ENCODE assay signal across 26 cellular contexts in the genomic region with DNA sequence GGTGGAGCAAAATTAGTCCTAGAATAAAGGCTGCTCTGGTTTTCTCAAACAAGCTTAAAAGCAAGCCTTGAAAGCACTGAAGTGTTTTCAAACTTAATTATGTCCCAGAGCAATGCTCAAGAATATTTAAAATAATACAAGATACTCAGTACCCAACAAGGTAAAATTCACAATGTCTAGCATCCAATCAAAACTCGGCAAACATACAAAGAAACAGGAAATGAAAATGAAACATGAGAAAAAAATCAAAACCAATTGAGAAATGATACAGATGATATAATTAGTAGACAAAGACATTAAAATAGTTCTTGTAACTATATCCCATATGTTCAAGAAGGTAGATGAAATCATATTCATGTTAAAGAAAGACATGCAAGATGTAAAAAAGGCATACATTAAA.
"Had no signal": no experiment of that assay in that cellular context is flagged by ENCODE, and none has a peak within 500 bp of the region (broad histone marks: within the 10 kb centered on the region; RNA-seq: fewer than 3 reads in every experiment).

No MANE protein-coding gene starts in this region.

- H3K4me1 ChIP-seq: esophagus muscularis mucosa, foreskin keratinocyte, gastroesophageal sphincter, heart left ventricle, lower lobe of right lung, parathyroid adenoma, right lobe of liver, transverse colon, upper lobe of right lung, uterus had no signal

- H3K36me3 Mint-ChIP-seq: natural killer cell treated with Interleukin-12 subunit alpha and Interleukin-12 subunit beta and Interleukin-15 and Interleukin-18, amount 100 ng/mL, for 72 hours had no signal

- H3K36me3 ChIP-seq: esophagus muscularis mucosa, gastroesophageal sphincter, heart left ventricle, lower lobe of right lung, right lobe of liver, thoracic aorta, transverse colon, upper lobe of right lung, uterus had no signal

- H3K27me3 Mint-ChIP-seq: progenitor cell of endocrine pancreas had no signal

- H3K9me3 ChIP-seq: esophagus muscularis mucosa, gastroesophageal sphincter, heart left ventricle, lower lobe of right lung, mucosa of descending colon, right lobe of liver, thoracic aorta, transverse colon, upper lobe of right lung, uterus had no signal

- DNase-seq: dorsolateral prefrontal cortex; effector CD4-positive, alpha-beta T cell; foreskin keratinocyte; heart left ventricle; hippocampal formation; left ventricle myocardium superior; lower lobe of right lung; mucosa of descending colon; naive B cell; right lobe of liver; small intestine; stimulated activated CD4-positive, alpha-beta T cell treated with anti-CD3 and anti-CD28 coated beads, Interleukin-15, amount 100 ng/mL, for 24 hours; stimulated activated CD4-positive, alpha-beta T cell treated with anti-CD3 and anti-CD28 coated beads, Interleukin-2, amount 100 ng/mL, for 48 hours; stimulated activated naive B cell treated with anti-CD40 and anti-IgM and Interleukin-4, amounts not matched to agents 10 μg/mL and 1 μg/mL and 100 μg/mL, for 72 hours; transverse colon; upper lobe of right lung; uterus had no signal

- H3K4me3 Mint-ChIP-seq: natural killer cell treated with Interleukin-12 subunit alpha and Interleukin-12 subunit beta and Interleukin-15 and Interleukin-18, amount 100 ng/mL, for 72 hours; neural crest cell; stimulated activated naive B cell treated with anti-CD40 and anti-IgM and Interleukin-4, amounts not matched to agents 10 μg/mL and 1 μg/mL and 100 μg/mL, for 72 hours; stimulated activated naive CD8-positive, alpha-beta T cell treated with anti-CD3 and anti-CD28 coated beads, Interleukin-15, Interleukin-2, amounts not matched to agents 100 ng/mL and 50 ng/mL, for 24 hours had no signal

- H3K27ac Mint-ChIP-seq: naive B cell; natural killer cell treated with Interleukin-12 subunit alpha and Interleukin-12 subunit beta and Interleukin-15 and Interleukin-18, amount 100 ng/mL, for 72 hours; progenitor cell of endocrine pancreas; stimulated activated naive B cell treated with anti-CD40 and anti-IgM and Interleukin-4, amounts not matched to agents 10 μg/mL and 1 μg/mL and 100 μg/mL, for 72 hours; stimulated activated naive CD8-positive, alpha-beta T cell treated with anti-CD3 and anti-CD28 coated beads, Interleukin-15, Interleukin-2, amounts not matched to agents 100 ng/mL and 50 ng/mL, for 24 hours had no signal

- H3K27me3 ChIP-seq: dorsolateral prefrontal cortex, esophagus muscularis mucosa, foreskin keratinocyte, gastroesophageal sphincter, heart left ventricle, right lobe of liver, transverse colon, upper lobe of right lung, uterus had no signal

- H3K27ac ChIP-seq: dorsolateral prefrontal cortex, esophagus muscularis mucosa, foreskin keratinocyte, gastroesophageal sphincter, heart left ventricle, lower lobe of right lung, parathyroid adenoma, right lobe of liver, thoracic aorta, transverse colon, upper lobe of right lung, uterus had no signal

- FAIRE-seq: islet of Langerhans, small intestine had no signal

- H3K4me3 ChIP-seq: dorsolateral prefrontal cortex, esophagus muscularis mucosa, gastroesophageal sphincter, heart left ventricle, lower lobe of right lung, mucosa of descending colon, right lobe of liver, thoracic aorta, transverse colon, upper lobe of right lung, uterus had no signal
